ENCODE assay signal across 9 cellular contexts in the genomic region with DNA sequence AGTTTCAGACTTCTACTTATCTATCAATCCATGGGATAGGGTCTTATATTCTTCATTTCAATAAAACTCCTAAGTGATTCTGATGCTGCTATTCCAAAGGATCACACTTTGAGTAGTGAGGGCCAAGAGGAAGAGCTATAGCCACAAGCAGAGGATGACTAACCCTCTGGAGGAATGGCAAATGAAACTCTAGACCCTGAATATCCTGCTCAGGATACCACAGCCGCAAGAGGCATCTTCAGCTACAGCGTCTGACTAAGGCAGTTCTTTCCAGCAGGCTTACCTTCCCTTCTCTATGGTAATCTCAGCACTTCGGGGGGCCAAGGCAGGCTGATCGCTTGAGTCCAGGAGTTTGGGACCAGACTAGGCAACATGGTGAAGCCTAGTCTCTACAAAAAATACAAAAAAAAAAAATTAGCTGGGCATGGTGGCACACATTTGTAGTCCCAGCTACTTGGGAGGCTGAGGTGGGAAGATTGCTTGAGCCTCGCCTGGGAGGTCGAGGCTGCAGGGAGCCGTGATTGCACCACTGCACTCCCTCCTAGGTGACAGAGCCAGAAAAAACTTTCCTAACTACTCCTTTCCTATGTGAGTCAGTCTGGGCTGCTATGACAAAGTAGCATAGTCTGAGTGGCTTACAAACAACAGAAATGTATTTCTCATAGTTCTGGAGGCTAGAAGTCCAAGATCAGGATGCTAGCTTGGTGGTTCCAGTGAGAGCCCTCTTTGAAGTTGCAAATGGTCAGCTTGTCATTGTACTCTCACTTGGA.
DNase-seq lines count a peak whose midpoint lies in the region; ATAC-seq and TF ChIP-seq lines count a peak whose summit lies in the region.
"Had no signal": no experiment of that assay in that cellular context is flagged by ENCODE, and none has a peak within 500 bp of the region (broad histone marks: within the 10 kb centered on the region; RNA-seq: fewer than 3 reads in every experiment).

No MANE protein-coding gene starts in this region.

- H3K36me3 ChIP-seq in H7 (replicated peaks; ENCODE audit: control insufficient read depth, insufficient read depth, low read length) (no peaks in the 10 kb centered on the region), vagina (no peaks in the 10 kb centered on the region)
- H3K36me3 ChIP-seq: neutrophil had no signal

- no peak for TF ChIP-seq CTCF in vagina (IDR thresholded peaks at IDR 0.05)

- intact Hi-C loops in vagina (cut with DNase I), result no loop called here

- no peak overlapping the region for H3K4me3 ChIP-seq in H7 (ENCODE audit: insufficient read depth, low read depth, low read length)
- no peak overlapping the region for H3K4me3 ChIP-seq in vagina

- peaks cover 10% of the 10 kb centered on the region for H3K4me1 ChIP-seq in vagina

- H3K27me3 ChIP-seq in H7 (ENCODE audit: control insufficient read depth, insufficient read depth, low read length) (no peaks in the 10 kb centered on the region), vagina (no peaks in the 10 kb centered on the region)

- no peak overlapping the region for H3K27ac ChIP-seq in vagina
- H3K27ac ChIP-seq: neutrophil had no signal

- TF ChIP-seq POLR2A in vagina (IDR thresholded peaks at IDR 0.05), result no peak

- DNase-seq in HS-5 (ENCODE audit: low read depth) (peak; percentile 93), T1000 (lab: John Stamatoyannopoulos, UW) (peak; percentile 36), hepatic stellate cell (ENCODE audit: low spot score) (peak; percentile 43), H7 (no peak), vagina (ENCODE audit: extremely low spot score in 2 of 2) (no peak)
- DNase-seq: NCI-H1417 treated with DMSO at 0.1 percent for 48 hours had no signal

- ATAC-seq in HG03457 (IDR thresholded peaks at IDR 0.05; ENCODE audit: unreplicated experiment), result no peak
- ATAC-seq in HG02588 (IDR thresholded peaks at IDR 0.05; ENCODE audit: unreplicated experiment), result no peak

- H3K9me3 ChIP-seq in vagina, result no peaks in the 10 kb centered on the region
- H3K9me3 ChIP-seq: neutrophil had no signal

Comparison
In these comparisons a context has a peak if more than half of its experiments do, and no peak if none do; other contexts are left out.
1. DNase-seq: peak in HS-5 (single experiment), T1000 (single experiment) and hepatic stellate cell (single experiment); none in H7 (single experiment) and vagina (0 of 2).